Comparison of ENCODE assay signal across 25 cellular contexts in genomic region chr1:206828061-206828460, GRCh38. TPM values are rescaled to one million over a fixed set of nuclear protein-coding genes. Genes with fewer than 3 reads are reported as not detected.
"Had no signal": no experiment of that assay in that cellular context is flagged by ENCODE, and none has a peak within 500 bp of the region (broad histone marks: within the 10 kb centered on the region; RNA-seq: fewer than 3 reads in every experiment).

No MANE protein-coding gene starts in this region.

- H3K4me3 Mint-ChIP-seq: activated B cell treated with CpG ODN at 0.5 μM for 24 hours; activated CD4-positive, alpha-beta memory T cell treated with anti-CD3 and anti-CD28 coated beads, Interleukin-2, amount 10 ng/mL, durations not matched to agents 7 days and 5 days; activated CD4-positive, alpha-beta T cell treated with anti-CD3 and anti-CD28 coated beads, Interleukin-2, amount 10 ng/mL, durations not matched to agents 24 days and 14 days; activated naive CD4-positive, alpha-beta T cell treated with anti-CD3 and anti-CD28 coated beads, Interleukin-2, amount 10 ng/mL, durations not matched to agents 7 days and 5 days; activated naive CD8-positive, alpha-beta T cell treated with anti-CD3 and anti-CD28 coated beads, Interleukin-2, amount 10 ng/mL, durations not matched to agents 7 days and 5 days; activated T-helper 17 cell treated with anti-CD3 and anti-CD28 coated beads, Interleukin-2, amount 50 U/mL, for 72 hours; T-helper 17 cell had no signal

- H3K9me3 ChIP-seq: adrenal gland had no signal

- ATAC-seq: activated T-helper 17 cell treated with anti-CD3 and anti-CD28 coated beads, Interleukin-2, amount 50 U/mL, for 72 hours; T-helper 17 cell had no signal

- H3K36me3 Mint-ChIP-seq: activated naive CD4-positive, alpha-beta T cell treated with anti-CD3 and anti-CD28 coated beads, Interleukin-2, amount 10 ng/mL, durations not matched to agents 7 days and 5 days; activated naive CD8-positive, alpha-beta T cell treated with anti-CD3 and anti-CD28 coated beads, Interleukin-2, amount 10 ng/mL, durations not matched to agents 7 days and 5 days had no signal

- H3K4me3 ChIP-seq: adrenal gland, PC-9 had no signal

- H3K27me3 ChIP-seq: adrenal gland had no signal

- DNase-seq: activated B cell treated with CpG ODN at 0.5 μM for 24 hours; activated CD4-positive, alpha-beta memory T cell treated with anti-CD3 and anti-CD28 coated beads, Interleukin-2, amount 10 ng/mL, durations not matched to agents 7 days and 5 days; activated CD4-positive, alpha-beta T cell treated with anti-CD3 and anti-CD28 coated beads for 1 hour; activated CD4-positive, alpha-beta T cell treated with anti-CD3 and anti-CD28 coated beads, Interleukin-2, amount 10 ng/mL, durations not matched to agents 24 days and 14 days; activated gamma-delta T cell; activated naive CD4-positive, alpha-beta T cell treated with anti-CD3 and anti-CD28 coated beads, Interleukin-2, amount 10 ng/mL, durations not matched to agents 7 days and 5 days; activated naive CD8-positive, alpha-beta T cell treated with anti-CD3 and anti-CD28 coated beads, Interleukin-2, amount 10 ng/mL, durations not matched to agents 7 days and 5 days; activated T-cell treated with anti-CD3 and anti-CD28 coated beads, Interleukin-2, amount 50 U/mL, for 48 hours; adrenal gland; anterior cingulate cortex; cerebellar nuclear complex; KG1; NCI-H1092; NCI-H1930; NCI-H2107; NCI-H446; PC-9; SHP77 treated with DMSO at 0.1 percent for 48 hours; T-helper 17 cell; T-helper 9 cell had no signal

- H3K27ac Mint-ChIP-seq: activated B cell treated with CpG ODN at 0.5 μM for 24 hours; activated CD4-positive, alpha-beta memory T cell treated with anti-CD3 and anti-CD28 coated beads, Interleukin-2, amount 10 ng/mL, durations not matched to agents 7 days and 5 days; activated CD4-positive, alpha-beta T cell treated with anti-CD3 and anti-CD28 coated beads, Interleukin-2, amount 10 ng/mL, durations not matched to agents 24 days and 14 days; activated naive CD8-positive, alpha-beta T cell treated with anti-CD3 and anti-CD28 coated beads, Interleukin-2, amount 10 ng/mL, durations not matched to agents 7 days and 5 days; activated T-helper 17 cell treated with anti-CD3 and anti-CD28 coated beads, Interleukin-2, amount 50 U/mL, for 72 hours had no signal

- H3K27me3 Mint-ChIP-seq: activated B cell treated with CpG ODN at 0.5 μM for 24 hours; activated naive CD8-positive, alpha-beta T cell treated with anti-CD3 and anti-CD28 coated beads, Interleukin-2, amount 10 ng/mL, durations not matched to agents 7 days and 5 days; activated T-helper 17 cell treated with anti-CD3 and anti-CD28 coated beads, Interleukin-2, amount 50 U/mL, for 72 hours had no signal

- H3K36me3 ChIP-seq: adrenal gland had no signal

- H3K4me1 ChIP-seq: adrenal gland had no signal

- H3K27ac ChIP-seq: adrenal gland, PC-9 had no signal

- H3K9me3 Mint-ChIP-seq: activated B cell treated with CpG ODN at 0.5 μM for 24 hours; activated CD4-positive, alpha-beta memory T cell treated with anti-CD3 and anti-CD28 coated beads, Interleukin-2, amount 10 ng/mL, durations not matched to agents 7 days and 5 days; activated CD4-positive, alpha-beta T cell treated with anti-CD3 and anti-CD28 coated beads, Interleukin-2, amount 10 ng/mL, durations not matched to agents 24 days and 14 days; activated naive CD4-positive, alpha-beta T cell treated with anti-CD3 and anti-CD28 coated beads, Interleukin-2, amount 10 ng/mL, durations not matched to agents 7 days and 5 days; activated T-helper 17 cell treated with anti-CD3 and anti-CD28 coated beads, Interleukin-2, amount 50 U/mL, for 72 hours had no signal

RNA-seq across cellular contexts. Expression of gene IL20, which starts 37.4 kb away (rescaled TPM):
- total RNA-seq: activated B cell treated with CpG ODN at 0.5 μM for 24 hours; activated CD4-positive, alpha-beta memory T cell treated with anti-CD3 and anti-CD28 coated beads, Interleukin-2, amount 10 ng/mL, durations not matched to agents 7 days and 5 days; activated CD4-positive, alpha-beta T cell treated with anti-CD3 and anti-CD28 coated beads, Interleukin-2, amount 10 ng/mL, durations not matched to agents 24 days and 14 days; activated naive CD8-positive, alpha-beta T cell treated with anti-CD3 and anti-CD28 coated beads, Interleukin-2, amount 10 ng/mL, durations not matched to agents 7 days and 5 days; activated T-helper 17 cell treated with anti-CD3 and anti-CD28 coated beads, Interleukin-2, amount 50 U/mL, for 72 hours; cardiac septum; LHCN-M2; M059J; PC-9; SK-MEL-5; T-helper 17 cell had no signal

RNA-seq across cellular contexts. Expression of gene IL10, which starts 55.8 kb away (rescaled TPM):
- total RNA-seq: LHCN-M2, M059J, PC-9, SK-MEL-5 had no signal

RNA-seq across cellular contexts. Expression of gene IL19, which starts 57.5 kb away (rescaled TPM):
- total RNA-seq: activated B cell treated with CpG ODN at 0.5 μM for 24 hours; activated CD4-positive, alpha-beta memory T cell treated with anti-CD3 and anti-CD28 coated beads, Interleukin-2, amount 10 ng/mL, durations not matched to agents 7 days and 5 days; activated CD4-positive, alpha-beta T cell treated with anti-CD3 and anti-CD28 coated beads, Interleukin-2, amount 10 ng/mL, durations not matched to agents 24 days and 14 days; activated naive CD8-positive, alpha-beta T cell treated with anti-CD3 and anti-CD28 coated beads, Interleukin-2, amount 10 ng/mL, durations not matched to agents 7 days and 5 days; activated T-helper 17 cell treated with anti-CD3 and anti-CD28 coated beads, Interleukin-2, amount 50 U/mL, for 72 hours; adrenal gland; cardiac septum; LHCN-M2; M059J; PC-9; T-helper 17 cell had no signal
